In the genomic region with DNA sequence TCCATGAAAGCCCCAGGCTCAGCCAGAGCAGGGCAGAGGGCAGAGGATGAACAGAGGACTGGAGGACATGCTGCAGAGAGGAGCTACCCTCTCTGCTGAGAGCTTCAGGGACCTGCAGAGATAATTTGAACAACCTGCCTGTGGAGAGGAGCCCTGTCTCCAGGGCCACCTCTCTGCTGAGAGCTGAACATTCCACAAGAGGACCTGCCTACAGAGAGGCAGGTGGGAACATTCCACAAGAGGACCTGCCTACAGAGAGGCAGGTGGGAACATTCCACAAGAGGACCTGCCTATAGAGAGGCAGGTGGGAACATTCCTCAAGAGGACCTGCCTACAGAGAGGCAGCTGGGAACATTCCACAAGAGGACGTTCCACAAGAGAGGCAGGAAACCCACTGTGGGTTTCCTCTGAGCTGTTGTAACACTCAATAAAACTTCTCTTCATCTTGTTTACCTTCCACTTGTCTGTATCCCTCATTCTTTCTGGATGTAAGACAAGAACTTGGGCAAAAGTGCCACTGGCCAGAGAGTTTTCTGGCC, we compare ENCODE assay signal across 18 cellular contexts.
DNase-seq lines count a peak whose midpoint lies in the region; FAIRE-seq and TF ChIP-seq lines count a peak whose summit lies in the region.
"Had no signal": no experiment of that assay in that cellular context is flagged by ENCODE, and none has a peak within 500 bp of the region (broad histone marks: within the 10 kb centered on the region; RNA-seq: fewer than 3 reads in every experiment).

No MANE protein-coding gene starts in this region.

- H3K4me3 ChIP-seq in endodermal cell (ENCODE audit: low read length) = no peak overlapping the region
- H3K4me3 ChIP-seq: GM12878, HAP-1 had no signal

- H3K9ac ChIP-seq in endodermal cell (ENCODE audit: extremely low read depth, low read length, poor library complexity, severe bottlenecking) = no peak overlapping the region

- H3K36me3 ChIP-seq in endodermal cell (ENCODE audit: control insufficient read depth, insufficient read depth, low read length) = no peaks in the 10 kb centered on the region
- H3K36me3 ChIP-seq: HAP-1 had no signal

- no peak overlapping the region for H3K27ac ChIP-seq in endodermal cell (ENCODE audit: low read depth, low read length)
- H3K27ac ChIP-seq: C4-2B had no signal

- H3K4me3 Mint-ChIP-seq in endodermal cell = no peak overlapping the region
- H3K4me3 Mint-ChIP-seq: CD4-positive, alpha-beta T cell; IgD-negative memory B cell had no signal

- no peak for DNase-seq in H54 (ENCODE audit: insufficient read length, low spot score)
- DNase-seq in endodermal cell = peak; percentile 63
- peak; percentile 10 for DNase-seq in renal cortical epithelial cell (ENCODE audit: low read depth)
- no peak for DNase-seq in NCI-H1436 (lab: John Stamatoyannopoulos, UW)
- no peak for DNase-seq in activated T-cell treated with anti-CD3 and anti-CD28 coated beads, Interleukin-2, amount 50 U/mL, for 1 hour
- DNase-seq in stimulated activated CD4-positive, alpha-beta T cell treated with anti-CD3 and anti-CD28 coated beads, Interleukin-4, amount 100 ng/mL, for 24 hours = no peak
- DNase-seq: ACHN; CD4-positive, alpha-beta T cell; DMS153; DND-41; EL had no signal

- peaks cover 9% of the 10 kb centered on the region for H3K9me3 ChIP-seq in endodermal cell (ENCODE audit: control insufficient read depth, low read length)
- H3K9me3 ChIP-seq: HAP-1 had no signal

- H3K36me3 Mint-ChIP-seq in endodermal cell (ENCODE audit: low read depth) = no peaks in the 10 kb centered on the region
- H3K36me3 Mint-ChIP-seq: IgD-negative memory B cell had no signal

- no peaks in the 10 kb centered on the region for H3K4me1 Mint-ChIP-seq in endodermal cell
- H3K4me1 Mint-ChIP-seq: IgD-negative memory B cell had no signal

- no peaks in the 10 kb centered on the region for H3K27me3 Mint-ChIP-seq in endodermal cell (ENCODE audit: insufficient read depth)
- H3K27me3 Mint-ChIP-seq: CD4-positive, alpha-beta T cell; IgD-negative memory B cell had no signal

- no peaks in the 10 kb centered on the region for H3K27me3 ChIP-seq in endodermal cell (ENCODE audit: control insufficient read depth, insufficient read depth, low read length, poor library complexity, severe bottlenecking)

- TF ChIP-seq CTCF in endodermal cell (conservative IDR thresholded peaks at IDR 0.05) = no peak

- no peak overlapping the region for H3K27ac Mint-ChIP-seq in endodermal cell
- H3K27ac Mint-ChIP-seq: CD4-positive, alpha-beta T cell; IgD-negative memory B cell had no signal

- H3K9me3 Mint-ChIP-seq in endodermal cell = no peaks in the 10 kb centered on the region

- H3K4me1 ChIP-seq in endodermal cell (ENCODE audit: control insufficient read depth, insufficient read depth, low read length) = no peaks in the 10 kb centered on the region
- H3K4me1 ChIP-seq: HAP-1 had no signal

- 83% methylated on average over 1 of the region's 1 CpG; no CpG with 5 or more reads in 1 of the 2 experiments for WGBS in endodermal cell (ENCODE audit: insufficient coverage in 1 of 2, insufficient read length in 1 of 2), 2 experiments

- FAIRE-seq in H54 (lab: Jason Lieb, UNC) = peak; percentile 6
- FAIRE-seq: A204.1, GM12878, H1, HepG2 had no signal

- TF ChIP-seq POLR2A in H54 (IDR thresholded peaks at IDR 0.05; ENCODE audit: low read depth, low read length) = no peak

Comparison
In these comparisons a context has a peak if more than half of its experiments do, and no peak if none do; other contexts are left out.
1. DNase-seq: peak in endodermal cell (single experiment) and renal cortical epithelial cell (single experiment); none in H54 (single experiment), NCI-H1436 (single experiment), activated T-cell treated with anti-CD3 and anti-CD28 coated beads, Interleukin-2, amount 50 U/mL, for 1 hour (single experiment) and stimulated activated CD4-positive, alpha-beta T cell treated with anti-CD3 and anti-CD28 coated beads, Interleukin-4, amount 100 ng/mL, for 24 hours (single experiment).